In the genomic region with DNA sequence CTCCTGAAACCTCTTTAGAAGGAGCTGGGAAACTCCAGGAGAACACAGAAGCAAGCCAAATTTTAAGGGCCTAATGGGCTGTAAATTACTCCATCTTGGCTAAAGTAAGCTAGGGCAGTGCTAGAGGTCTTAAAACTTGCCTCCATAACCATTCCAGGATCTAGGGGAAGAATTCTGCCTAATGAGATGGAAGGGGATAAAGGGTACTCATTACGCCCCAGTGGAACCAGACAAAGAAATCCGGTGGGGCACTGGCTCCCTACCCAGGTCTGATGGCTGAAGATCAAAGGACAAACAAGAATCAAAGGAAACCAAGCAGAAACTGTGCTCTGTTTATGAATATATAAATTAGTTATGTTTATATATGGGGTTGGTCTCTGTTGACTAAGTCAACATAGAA, we compare ENCODE assay signal across 1 cellular context.
A peak's percentile ranks its signal among the peaks of the same experiment; 100 is the strongest.
TF ChIP-seq lines count a peak whose summit lies in the region.

No MANE protein-coding gene starts in this region.

TF ChIP-seq in Ishikawa, 13 proteins besides CTCF, POLR2A, EP300 and RAD21 (continued from another document):
- TF ChIP-seq, protein P1, sequence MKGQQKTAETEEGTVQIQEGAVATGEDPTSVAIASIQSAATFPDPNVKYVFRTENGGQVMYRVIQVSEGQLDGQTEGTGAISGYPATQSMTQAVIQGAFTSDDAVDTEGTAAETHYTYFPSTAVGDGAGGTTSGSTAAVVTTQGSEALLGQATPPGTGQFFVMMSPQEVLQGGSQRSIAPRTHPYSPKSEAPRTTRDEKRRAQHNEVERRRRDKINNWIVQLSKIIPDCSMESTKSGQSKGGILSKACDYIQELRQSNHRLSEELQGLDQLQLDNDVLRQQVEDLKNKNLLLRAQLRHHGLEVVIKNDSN (IDR thresholded peaks at IDR 0.05) = 0 out of 2 replicates have a peak, but pooled peaks have one; percentile 17
- TF ChIP-seq TAF1 (IDR thresholded peaks at IDR 0.05; ENCODE audit: low read depth) = no peak; the same call in 1 of the 2 replicates
